In genomic region chr4:39441593-39441992, GRCh38 we compare ENCODE assay signal across 2 cellular contexts.
A peak's percentile ranks its signal among the peaks of the same experiment; 100 is the strongest.
TF ChIP-seq lines count a peak whose summit lies in the region.

No MANE protein-coding gene starts in this region.

TF ChIP-seq in A549, 52 proteins besides CTCF, POLR2A, EP300 and RAD21 (continued from another document):
- TF ChIP-seq BHLHE40 (IDR thresholded peaks at IDR 0.05; ENCODE audit: low read depth, low read length), result no peak
- TF ChIP-seq HES2 (IDR thresholded peaks at IDR 0.05), result no peak

TF ChIP-seq in HEK293, 187 proteins besides CTCF, POLR2A, EP300 and RAD21 (continues in another document):
- TF ChIP-seq, protein P1, sequence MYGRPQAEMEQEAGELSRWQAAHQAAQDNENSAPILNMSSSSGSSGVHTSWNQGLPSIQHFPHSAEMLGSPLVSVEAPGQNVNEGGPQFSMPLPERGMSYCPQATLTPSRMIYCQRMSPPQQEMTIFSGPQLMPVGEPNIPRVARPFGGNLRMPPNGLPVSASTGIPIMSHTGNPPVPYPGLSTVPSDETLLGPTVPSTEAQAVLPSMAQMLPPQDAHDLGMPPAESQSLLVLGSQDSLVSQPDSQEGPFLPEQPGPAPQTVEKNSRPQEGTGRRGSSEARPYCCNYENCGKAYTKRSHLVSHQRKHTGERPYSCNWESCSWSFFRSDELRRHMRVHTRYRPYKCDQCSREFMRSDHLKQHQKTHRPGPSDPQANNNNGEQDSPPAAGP (tag by site-specific recombination; IDR thresholded peaks at IDR 0.05), result no peak
- TF ChIP-seq ZNF394 (tag by site-specific recombination; IDR thresholded peaks at IDR 0.05; ENCODE audit: borderline replicate concordance), result peak; percentile 89; the same call in 1 of the 2 replicates
- TF ChIP-seq ZNF155 (tag by site-specific recombination; IDR thresholded peaks at IDR 0.05), result no peak
- 0 out of 2 replicates have a peak, but pooled peaks have one; percentile 41 for TF ChIP-seq ZNF354C (tag by site-specific recombination; IDR thresholded peaks at IDR 0.05; ENCODE audit: borderline replicate concordance, low read depth)
- no peak for TF ChIP-seq KLF7 (tag by site-specific recombination; IDR thresholded peaks at IDR 0.05; ENCODE audit: borderline replicate concordance)
- TF ChIP-seq ZFP69B (tag by site-specific recombination; IDR thresholded peaks at IDR 0.05), result no peak
- TF ChIP-seq ZNF529 (tag by site-specific recombination; IDR thresholded peaks at IDR 0.05; ENCODE audit: insufficient replicate concordance), result no peak
- no peak for TF ChIP-seq ZNF704 (tag by site-specific recombination; IDR thresholded peaks at IDR 0.05)
- TF ChIP-seq ZNF561 (tag by site-specific recombination; IDR thresholded peaks at IDR 0.05; ENCODE audit: borderline replicate concordance), result no peak
- TF ChIP-seq ZBTB11 (tag by site-specific recombination; conservative IDR thresholded peaks at IDR 0.05; ENCODE audit: low read depth), result peak; percentile 49
- TF ChIP-seq ZNF202 (tag by site-specific recombination; IDR thresholded peaks at IDR 0.05; ENCODE audit: borderline replicate concordance), result no peak
- no peak for TF ChIP-seq PRDM4 (tag by site-specific recombination; IDR thresholded peaks at IDR 0.05)
- 0 out of 2 replicates have a peak, but pooled peaks have one; percentile 12 for TF ChIP-seq ZNF560 (tag by site-specific recombination; IDR thresholded peaks at IDR 0.05; ENCODE audit: borderline replicate concordance)
- TF ChIP-seq ZNF184 (tag by site-specific recombination; IDR thresholded peaks at IDR 0.05), result no peak
- no peak for TF ChIP-seq ZNF366 (tag by site-specific recombination; conservative IDR thresholded peaks at IDR 0.05)
- TF ChIP-seq BCL11B (tag by site-specific recombination; IDR thresholded peaks at IDR 0.05; ENCODE audit: low read depth), result no peak
- peak; percentile 24 for TF ChIP-seq ZNF654 (tag by site-specific recombination; IDR thresholded peaks at IDR 0.05; ENCODE audit: low read depth)
- TF ChIP-seq YY1 (tag by site-specific recombination; IDR thresholded peaks at IDR 0.05), result no peak
- TF ChIP-seq SALL2 (tag by site-specific recombination; IDR thresholded peaks at IDR 0.05; ENCODE audit: borderline replicate concordance), result no peak
- no peak for TF ChIP-seq ZNF157 (tag by site-specific recombination; IDR thresholded peaks at IDR 0.05)
- TF ChIP-seq, protein P2, sequence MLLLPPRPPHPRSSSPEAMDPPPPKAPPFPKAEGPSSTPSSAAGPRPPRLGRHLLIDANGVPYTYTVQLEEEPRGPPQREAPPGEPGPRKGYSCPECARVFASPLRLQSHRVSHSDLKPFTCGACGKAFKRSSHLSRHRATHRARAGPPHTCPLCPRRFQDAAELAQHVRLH (tag by site-specific recombination; IDR thresholded peaks at IDR 0.05), result no peak
- TF ChIP-seq, protein P3, sequence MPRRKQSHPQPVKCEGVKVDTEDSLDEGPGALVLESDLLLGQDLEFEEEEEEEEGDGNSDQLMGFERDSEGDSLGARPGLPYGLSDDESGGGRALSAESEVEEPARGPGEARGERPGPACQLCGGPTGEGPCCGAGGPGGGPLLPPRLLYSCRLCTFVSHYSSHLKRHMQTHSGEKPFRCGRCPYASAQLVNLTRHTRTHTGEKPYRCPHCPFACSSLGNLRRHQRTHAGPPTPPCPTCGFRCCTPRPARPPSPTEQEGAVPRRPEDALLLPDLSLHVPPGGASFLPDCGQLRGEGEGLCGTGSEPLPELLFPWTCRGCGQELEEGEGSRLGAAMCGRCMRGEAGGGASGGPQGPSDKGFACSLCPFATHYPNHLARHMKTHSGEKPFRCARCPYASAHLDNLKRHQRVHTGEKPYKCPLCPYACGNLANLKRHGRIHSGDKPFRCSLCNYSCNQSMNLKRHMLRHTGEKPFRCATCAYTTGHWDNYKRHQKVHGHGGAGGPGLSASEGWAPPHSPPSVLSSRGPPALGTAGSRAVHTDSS (tag by site-specific recombination; IDR thresholded peaks at IDR 0.05), result no peak
- TF ChIP-seq ZNF623 (tag by site-specific recombination; IDR thresholded peaks at IDR 0.05), result peak; percentile 71
- TF ChIP-seq ZBTB21 (tag by site-specific recombination; IDR thresholded peaks at IDR 0.05), result no peak
- no peak for TF ChIP-seq PRDM2 (tag by site-specific recombination; IDR thresholded peaks at IDR 0.05; ENCODE audit: borderline replicate concordance)
- peak; percentile 62 for TF ChIP-seq ZNF555 (tag by site-specific recombination; conservative IDR thresholded peaks at IDR 0.05)
- TF ChIP-seq ZNF660 (tag by site-specific recombination; IDR thresholded peaks at IDR 0.05), result no peak
- TF ChIP-seq, protein P4, sequence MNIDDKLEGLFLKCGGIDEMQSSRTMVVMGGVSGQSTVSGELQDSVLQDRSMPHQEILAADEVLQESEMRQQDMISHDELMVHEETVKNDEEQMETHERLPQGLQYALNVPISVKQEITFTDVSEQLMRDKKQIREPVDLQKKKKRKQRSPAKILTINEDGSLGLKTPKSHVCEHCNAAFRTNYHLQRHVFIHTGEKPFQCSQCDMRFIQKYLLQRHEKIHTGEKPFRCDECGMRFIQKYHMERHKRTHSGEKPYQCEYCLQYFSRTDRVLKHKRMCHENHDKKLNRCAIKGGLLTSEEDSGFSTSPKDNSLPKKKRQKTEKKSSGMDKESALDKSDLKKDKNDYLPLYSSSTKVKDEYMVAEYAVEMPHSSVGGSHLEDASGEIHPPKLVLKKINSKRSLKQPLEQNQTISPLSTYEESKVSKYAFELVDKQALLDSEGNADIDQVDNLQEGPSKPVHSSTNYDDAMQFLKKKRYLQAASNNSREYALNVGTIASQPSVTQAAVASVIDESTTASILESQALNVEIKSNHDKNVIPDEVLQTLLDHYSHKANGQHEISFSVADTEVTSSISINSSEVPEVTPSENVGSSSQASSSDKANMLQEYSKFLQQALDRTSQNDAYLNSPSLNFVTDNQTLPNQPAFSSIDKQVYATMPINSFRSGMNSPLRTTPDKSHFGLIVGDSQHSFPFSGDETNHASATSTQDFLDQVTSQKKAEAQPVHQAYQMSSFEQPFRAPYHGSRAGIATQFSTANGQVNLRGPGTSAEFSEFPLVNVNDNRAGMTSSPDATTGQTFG (tag by site-specific recombination; IDR thresholded peaks at IDR 0.05; ENCODE audit: borderline replicate concordance), result no peak
- no peak for TF ChIP-seq ZBTB7A (tag by site-specific recombination; IDR thresholded peaks at IDR 0.05; ENCODE audit: low read depth)
- peak; percentile 47 for TF ChIP-seq ZNF433 (tag by site-specific recombination; IDR thresholded peaks at IDR 0.05; ENCODE audit: low read depth)
- TF ChIP-seq BCL11A (tag by site-specific recombination; IDR thresholded peaks at IDR 0.05; ENCODE audit: low read depth), result no peak
- TF ChIP-seq ZNF416 (tag by site-specific recombination; IDR thresholded peaks at IDR 0.05), result no peak
